ENCODE assay signal across 12 cellular contexts in the genomic region with DNA sequence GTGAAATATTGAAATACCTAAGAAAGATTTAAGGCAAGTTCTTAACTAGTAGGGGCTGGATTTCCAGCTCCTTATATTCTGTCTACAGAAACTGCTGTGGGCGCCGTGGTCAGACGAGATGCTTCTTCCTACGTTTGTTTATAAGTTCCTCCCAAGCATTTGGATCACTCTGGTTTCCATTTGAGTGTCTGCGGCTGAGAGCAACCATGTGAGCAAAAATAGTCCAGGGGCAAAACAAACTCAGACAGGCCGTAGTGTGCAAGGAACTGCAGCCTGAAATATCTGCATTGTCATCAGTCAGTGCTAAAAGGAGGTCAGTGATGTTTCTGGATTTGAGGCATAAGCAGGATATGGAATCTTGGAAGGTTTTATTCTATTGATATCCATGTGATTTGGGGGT.
DNase-seq lines count a peak whose midpoint lies in the region; ATAC-seq and TF ChIP-seq lines count a peak whose summit lies in the region.
"Had no signal": no experiment of that assay in that cellular context is flagged by ENCODE, and none has a peak within 500 bp of the region (broad histone marks: within the 10 kb centered on the region; RNA-seq: fewer than 3 reads in every experiment).

No MANE protein-coding gene starts in this region.

- no peak overlapping the region for H3K9ac ChIP-seq in GM23248

- no peak overlapping the region for H3K4me3 ChIP-seq in GM23248
- no peak overlapping the region for H3K4me3 ChIP-seq in choroid plexus epithelial cell (ENCODE audit: low read depth, low read length)
- no peak overlapping the region for H3K4me3 ChIP-seq in skin epidermis
- H3K4me3 ChIP-seq: pancreas had no signal

- no peaks in the 10 kb centered on the region for H3K36me3 ChIP-seq in GM23248 (ENCODE audit: low read depth)
- H3K36me3 ChIP-seq: pancreas had no signal

- H3K27me3 ChIP-seq in GM23248 (replicated peaks; ENCODE audit: insufficient read depth) = no peaks in the 10 kb centered on the region
- H3K27me3 ChIP-seq: foreskin keratinocyte had no signal

- no peaks in the 10 kb centered on the region for H3F3A ChIP-seq in GM23248 (ENCODE audit: insufficient read depth)

- H3K4me2 ChIP-seq in GM23248 (ENCODE audit: unreplicated experiment) = no peak overlapping the region

- H3K9me2 ChIP-seq in GM23248 (ENCODE audit: insufficient read depth) = no peaks in the 10 kb centered on the region

- H3K27ac ChIP-seq in GM23248 (no peak overlapping the region), skin epidermis (peak overlapping the region in 11 of 21 experiments; percentile 4 to 80 (median 59))

- no peaks in the 10 kb centered on the region for H3K4me1 ChIP-seq in GM23248 (ENCODE audit: insufficient read depth)

- no peaks in the 10 kb centered on the region for H3K79me2 ChIP-seq in GM23248 (ENCODE audit: insufficient read depth)

- DNase-seq in GM23248 (peak; percentile 40), choroid plexus epithelial cell (ENCODE audit: low read depth) (peak; percentile 87), inferior parietal cortex (ENCODE audit: extremely low spot score) (peak; percentile 24), NCI-H146 treated with DMSO at 0.1 percent for 48 hours (lab: John Stamatoyannopoulos, UW; ENCODE audit: unreplicated experiment) (no peak), HT-29 (ENCODE audit: low spot score) (no peak)
- DNase-seq: activated naive CD4-positive, alpha-beta T cell treated with anti-CD3 and anti-CD28 coated beads for 36 hours; EL; foreskin keratinocyte had no signal

- in situ Hi-C loops in GM23248 (cut with MboI) = no loop called here

- no peak for TF ChIP-seq CTCF in choroid plexus epithelial cell (conservative IDR thresholded peaks at IDR 0.05; ENCODE audit: low read depth, low read length)

- H4K20me1 ChIP-seq in GM23248 (ENCODE audit: insufficient read depth) = no peaks in the 10 kb centered on the region

- no peak for ATAC-seq in HG03378 (IDR thresholded peaks at IDR 0.05; ENCODE audit: unreplicated experiment)
- ATAC-seq in HG03196 (IDR thresholded peaks at IDR 0.05; ENCODE audit: unreplicated experiment) = no peak
- ATAC-seq: foreskin keratinocyte had no signal

- WGBS in GM23248 (ENCODE audit: low coverage in 1 of 2, low lambda C conversion rate in 2 of 2, missing lambda C conversion rate in 2 of 2), 2 experiments = 12 to 15% methylated on average over 6 of the region's 6 CpGs

- peak overlapping the region; percentile 56 for H2AFZ ChIP-seq in GM23248

- no peaks in the 10 kb centered on the region for H3K9me3 ChIP-seq in GM23248 (ENCODE audit: low read depth)
- H3K9me3 ChIP-seq: pancreas had no signal

Comparison
In these comparisons a context has a peak if more than half of its experiments do, and no peak if none do; other contexts are left out.
1. DNase-seq: peak in GM23248 (single experiment), choroid plexus epithelial cell (single experiment) and inferior parietal cortex (single experiment); none in NCI-H146 treated with DMSO at 0.1 percent for 48 hours (single experiment) and HT-29 (single experiment).